4 cellular contexts compared by ENCODE assay signal in genomic region chr5:164449460-164449859, GRCh38.
"Had no signal": no experiment of that assay in that cellular context is flagged by ENCODE, and none has a peak within 500 bp of the region (broad histone marks: within the 10 kb centered on the region; RNA-seq: fewer than 3 reads in every experiment).

No MANE protein-coding gene starts in this region.

- DNase-seq: H9, HCEC 1CT, IMR-90 had no signal

- H3K4me3 ChIP-seq: GM23338 had no signal

- ATAC-seq: GM23338 had no signal
